In the genomic region with DNA sequence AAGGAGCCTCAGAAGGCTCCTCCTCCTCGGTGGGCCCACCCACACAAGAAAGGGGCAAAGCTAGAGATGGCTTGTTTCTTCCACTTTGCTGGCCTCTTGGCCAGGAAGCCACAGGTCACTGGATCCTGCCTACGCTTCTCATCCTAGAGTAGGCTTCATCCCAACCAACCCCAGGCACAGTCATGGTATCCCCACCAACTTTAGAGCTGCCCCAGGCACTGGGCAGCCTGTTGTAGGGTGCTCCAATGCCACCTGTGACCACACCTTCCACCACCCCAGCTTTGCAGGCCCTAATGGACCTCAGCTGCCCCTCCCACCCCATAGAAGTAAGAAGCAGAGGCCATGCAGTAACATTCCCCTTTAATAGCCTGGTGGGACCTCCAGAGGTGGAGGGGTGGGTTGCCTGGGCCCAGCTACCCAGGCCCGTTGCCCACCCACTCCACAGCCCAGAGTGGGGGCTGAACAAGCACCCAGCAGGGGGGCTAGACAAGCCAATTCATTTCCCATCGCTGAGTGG, we compare ENCODE assay signal across 9 cellular contexts. TPM values are rescaled to one million over a fixed set of nuclear protein-coding genes. Genes with fewer than 3 reads are reported as not detected.
DNase-seq lines count a peak whose midpoint lies in the region; ATAC-seq and TF ChIP-seq lines count a peak whose summit lies in the region.
"Had no signal": no experiment of that assay in that cellular context is flagged by ENCODE, and none has a peak within 500 bp of the region (broad histone marks: within the 10 kb centered on the region; RNA-seq: fewer than 3 reads in every experiment).

No MANE protein-coding gene starts in this region.

- H3K36me3 ChIP-seq in A673 (ENCODE audit: insufficient read depth, low read length, poor library complexity, severe bottlenecking): peaks cover 37% of the 10 kb centered on the region
- H3K36me3 ChIP-seq in KOPT-K1 (ENCODE audit: insufficient read depth, low read length): peaks cover 54% of the 10 kb centered on the region
- H3K36me3 ChIP-seq in muscle layer of duodenum (ENCODE audit: control insufficient read depth in 1 of 2, insufficient read depth in 2 of 2, low read length in 2 of 2): peaks cover 32 to 46% of the 10 kb centered on the region in 2 donors

- H3K4me1 ChIP-seq in A673 (ENCODE audit: insufficient read depth, low read length, poor library complexity, severe bottlenecking) (peaks cover 20% of the 10 kb centered on the region), muscle layer of duodenum (ENCODE audit: control insufficient read depth in 1 of 2, insufficient read depth in 2 of 2, low read length in 2 of 2) (peaks cover 12 to 51% of the 10 kb centered on the region in 2 donors)

- H3K9me3 ChIP-seq in A673 (ENCODE audit: low read depth, low read length, poor library complexity, severe bottlenecking) (no peaks in the 10 kb centered on the region), KOPT-K1 (ENCODE audit: insufficient read depth, low read length, poor library complexity, severe bottlenecking) (no peaks in the 10 kb centered on the region), muscle layer of duodenum (ENCODE audit: control insufficient read depth in 1 of 2, low read length in 2 of 2) (no peaks in the 10 kb centered on the region)

- no peaks in the 10 kb centered on the region for H3K27me3 ChIP-seq in A673 (replicated peaks; ENCODE audit: insufficient read depth, low read depth, low read length, poor library complexity)
- H3K27me3 ChIP-seq in muscle layer of duodenum (ENCODE audit: low read depth, low read length): no peaks in the 10 kb centered on the region

- POLR2A ChIA-PET in A673 (lab: Charles Lee; ENCODE audit: low non-redundant PET): interaction anchor here (0.6 to 2.0 kb wide), 2 partner anchors 12 to 17 kb away, joined by 5 to 7 read pairs; a partner anchor contains a TSS

- no peak for ATAC-seq in HG03439 (IDR thresholded peaks at IDR 0.05; ENCODE audit: unreplicated experiment)

- intact Hi-C loops in A673 (cut with micrococcal nuclease; ENCODE audit: unreplicated experiment): no loop called here

- H3K4me3 ChIP-seq in A673 (ENCODE audit: low read depth, low read length, poor library complexity, severe bottlenecking): peak overlapping the region; percentile 62
- H3K4me3 ChIP-seq in choroid plexus epithelial cell (ENCODE audit: low read depth, low read length): peak overlapping the region; percentile 86
- peak overlapping the region; percentile 84 to 91 for H3K4me3 ChIP-seq in muscle layer of duodenum (ENCODE audit: low read depth in 1 of 2, low read length in 2 of 2)

- CTCF ChIA-PET in A673 (lab: Charles Lee): no interaction called here

- BruUV-seq in A673 (replicated peaks; lab: Mats Ljungman, UMichigan): no TSS peak

- TF ChIP-seq CTCF in A673 (conservative IDR thresholded peaks at IDR 0.05; ENCODE audit: low read depth, low read length) (no peak), choroid plexus epithelial cell (conservative IDR thresholded peaks at IDR 0.05; ENCODE audit: low read depth, low read length) (no peak)

- peak overlapping the region; percentile 90 for H3K27ac ChIP-seq in A673 (ENCODE audit: low read depth, low read length, poor library complexity, severe bottlenecking)
- peak overlapping the region; percentile 87 for H3K27ac ChIP-seq in KOPT-K1 (ENCODE audit: low read depth, low read length, poor library complexity, severe bottlenecking)
- H3K27ac ChIP-seq in muscle layer of duodenum (ENCODE audit: low read length): peak overlapping the region; percentile 94

- no peak for DNase-seq in A673 (ENCODE audit: low spot score)
- DNase-seq in choroid plexus epithelial cell (ENCODE audit: low read depth): no peak
- no peak for DNase-seq in T1000 (lab: John Stamatoyannopoulos, UW)
- no peak for DNase-seq in DMS153 treated with DMSO at 0.1 percent for 48 hours (lab: John Stamatoyannopoulos, UW; ENCODE audit: unreplicated experiment)
- no peak for DNase-seq in islet precursor cell
- DNase-seq: NCI-H146 had no signal

RNA-seq across cellular contexts. Expression of a gene that starts 0.5 kb away (rescaled TPM):
- 57.6 and 69.8 TPM in 2 replicates for total RNA-seq in A673 (2021)

RNA-seq across cellular contexts. Expression of a gene that starts 3.0 kb away (rescaled TPM):
- 182 and 185 TPM in 2 replicates for total RNA-seq in A673 (2021)

RNA-seq across cellular contexts. Expression of a gene that starts 11.6 kb away (rescaled TPM):
- 985 and 1,038 TPM in 2 replicates for total RNA-seq in A673 (2021)

RNA-seq across cellular contexts. Expression of a gene that starts 17.7 kb away (rescaled TPM):
- total RNA-seq in A673 (2021): 18.2 and 20.3 TPM in 2 replicates

RNA-seq across cellular contexts. Expression of a gene that starts 35.8 kb away (rescaled TPM):
- total RNA-seq in A673 (2021): 24.3 and 25.0 TPM in 2 replicates
